In the genomic region with DNA sequence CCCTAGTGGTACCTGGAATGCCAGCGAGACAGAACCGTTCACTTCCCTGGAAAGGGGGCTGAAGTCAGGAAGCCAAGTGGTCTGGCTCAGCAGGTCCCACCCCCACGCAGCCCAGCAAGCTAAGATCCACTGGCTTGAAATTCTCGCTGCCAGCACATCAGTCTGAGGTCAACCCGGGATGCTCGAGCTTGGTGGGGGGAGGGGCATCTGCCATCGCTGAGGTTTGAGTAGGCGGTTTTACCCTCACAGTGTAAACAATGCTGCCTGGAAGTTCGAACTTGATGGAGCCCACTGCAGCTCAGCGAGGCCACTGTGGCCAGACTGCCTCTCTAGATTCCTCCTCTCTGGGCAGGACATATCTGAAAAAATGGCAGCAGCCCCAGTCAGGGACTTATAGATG, we compare ENCODE assay signal across 31 cellular contexts.
"Had no signal": no experiment of that assay in that cellular context is flagged by ENCODE, and none has a peak within 500 bp of the region (broad histone marks: within the 10 kb centered on the region; RNA-seq: fewer than 3 reads in every experiment).

No MANE protein-coding gene starts in this region.

- FAIRE-seq: islet of Langerhans had no signal

- H3K9ac ChIP-seq: neural progenitor cell had no signal

- H3K4me2 ChIP-seq: hepatocyte, neural progenitor cell, smooth muscle cell had no signal

- H3K27ac ChIP-seq: colonic mucosa, epithelial cell of prostate, gastroesophageal sphincter, heart left ventricle, hepatocyte, left lung, neural progenitor cell, prostate gland, right atrium auricular region, thyroid gland had no signal

- H3K4me3 ChIP-seq: colonic mucosa, gastroesophageal sphincter, heart left ventricle, hepatocyte, left lung, mucosa of descending colon, neural progenitor cell, prostate gland, right atrium auricular region, smooth muscle cell, thyroid gland had no signal

- H3K9me3 Mint-ChIP-seq: type B pancreatic cell had no signal

- ATAC-seq: esophagus mucosa; gastroesophageal sphincter; heart left ventricle; left lung; mucosa of descending colon; natural killer cell treated with Interleukin-12 subunit alpha and Interleukin-12 subunit beta and Interleukin-15 and Interleukin-18, amount 100 ng/mL, for 72 hours; sciatic nerve; stimulated activated naive CD8-positive, alpha-beta T cell treated with anti-CD3 and anti-CD28 coated beads, Interleukin-15, amount 100 ng/mL, for 72 hours had no signal

- H3K27ac Mint-ChIP-seq: dendritic cell treated with granulocyte-macrophage colony-stimulating factor and Interleukin-4, amounts not matched to agents 40 ng/mL and 50 ng/mL, for 4 days; endodermal cell; mesothelial cell of epicardium; natural killer cell treated with Interleukin-12 subunit alpha and Interleukin-12 subunit beta and Interleukin-15 and Interleukin-18, amount 100 ng/mL, for 72 hours; neural progenitor cell; stimulated activated naive CD8-positive, alpha-beta T cell treated with anti-CD3 and anti-CD28 coated beads, Interleukin-15, amount 100 ng/mL, for 72 hours; type B pancreatic cell had no signal

- H3K4me1 Mint-ChIP-seq: endodermal cell; mesothelial cell of epicardium; naive B cell; neural progenitor cell; stimulated activated naive CD8-positive, alpha-beta T cell treated with anti-CD3 and anti-CD28 coated beads, Interleukin-15, amount 100 ng/mL, for 72 hours had no signal

- H3K4me3 Mint-ChIP-seq: dendritic cell treated with granulocyte-macrophage colony-stimulating factor and Interleukin-4, amounts not matched to agents 40 ng/mL and 50 ng/mL, for 4 days; endodermal cell; mesothelial cell of epicardium; naive B cell; natural killer cell treated with Interleukin-12 subunit alpha and Interleukin-12 subunit beta and Interleukin-15 and Interleukin-18, amount 100 ng/mL, for 72 hours; neural progenitor cell; stimulated activated naive CD8-positive, alpha-beta T cell treated with anti-CD3 and anti-CD28 coated beads, Interleukin-15, amount 100 ng/mL, for 72 hours; type B pancreatic cell had no signal

- H2AFZ ChIP-seq: hepatocyte, neural progenitor cell had no signal

- H3K79me2 ChIP-seq: hepatocyte had no signal

- H3K4me1 ChIP-seq: colonic mucosa, gastroesophageal sphincter, heart left ventricle, left lung, neural progenitor cell, prostate gland, right atrium auricular region, thyroid gland had no signal

- H3K36me3 Mint-ChIP-seq: mesothelial cell of epicardium, naive B cell, neural progenitor cell, type B pancreatic cell had no signal

- H3K27me3 Mint-ChIP-seq: dendritic cell treated with granulocyte-macrophage colony-stimulating factor and Interleukin-4, amounts not matched to agents 40 ng/mL and 50 ng/mL, for 4 days; naive B cell; natural killer cell treated with Interleukin-12 subunit alpha and Interleukin-12 subunit beta and Interleukin-15 and Interleukin-18, amount 100 ng/mL, for 72 hours; stimulated activated naive CD8-positive, alpha-beta T cell treated with anti-CD3 and anti-CD28 coated beads, Interleukin-15, amount 100 ng/mL, for 72 hours; type B pancreatic cell had no signal

- H3K36me3 ChIP-seq: colonic mucosa, gastroesophageal sphincter, heart left ventricle, left lung, neural progenitor cell, prostate gland, right atrium auricular region, thyroid gland had no signal

- H3K9me3 ChIP-seq: colonic mucosa, gastroesophageal sphincter, prostate gland, right atrium auricular region, thyroid gland had no signal

- DNase-seq: colonic mucosa; effector CD8-positive, alpha-beta T cell; endodermal cell; foreskin fibroblast; heart left ventricle; left lung; mesenchymal stem cell; mucosa of descending colon; naive B cell; nucleus accumbens; stimulated activated CD4-positive, alpha-beta T cell treated with anti-CD3 and anti-CD28 coated beads, Interleukin-12 subunit alpha, Interleukin-12 subunit beta, amount 100 ng/mL, for 4 hours; stimulated activated CD4-positive, alpha-beta T cell treated with anti-CD3 and anti-CD28 coated beads, Interleukin-1b, Interleukin-23, amount 100 ng/mL, for 48 hours; stimulated activated CD4-positive, alpha-beta T cell treated with anti-CD3 and anti-CD28 coated beads, Interleukin-4, amount 100 ng/mL, for 1 hour; stimulated activated CD8-positive, alpha-beta memory T cell treated with anti-CD3 and anti-CD28 coated beads, Interleukin-4, amount 100 ng/mL, for 48 hours; stimulated activated naive CD4-positive, alpha-beta T cell; stimulated activated naive CD8-positive, alpha-beta T cell treated with anti-CD3 and anti-CD28 coated beads, Interleukin-15, amount 100 ng/mL, for 72 hours; thyroid gland had no signal

- H3K27me3 ChIP-seq: colonic mucosa, heart left ventricle, hepatocyte, left lung, neural progenitor cell, right atrium auricular region, thyroid gland had no signal
